In genomic region chr20:12984069-12984765, GRCh38 we compare ENCODE assay signal across 1 cellular context.
TF ChIP-seq lines count a peak whose summit lies in the region.

No MANE protein-coding gene starts in this region.

TF ChIP-seq in A549, 52 proteins besides CTCF, POLR2A, EP300 and RAD21:
- TF ChIP-seq, protein P1, sequence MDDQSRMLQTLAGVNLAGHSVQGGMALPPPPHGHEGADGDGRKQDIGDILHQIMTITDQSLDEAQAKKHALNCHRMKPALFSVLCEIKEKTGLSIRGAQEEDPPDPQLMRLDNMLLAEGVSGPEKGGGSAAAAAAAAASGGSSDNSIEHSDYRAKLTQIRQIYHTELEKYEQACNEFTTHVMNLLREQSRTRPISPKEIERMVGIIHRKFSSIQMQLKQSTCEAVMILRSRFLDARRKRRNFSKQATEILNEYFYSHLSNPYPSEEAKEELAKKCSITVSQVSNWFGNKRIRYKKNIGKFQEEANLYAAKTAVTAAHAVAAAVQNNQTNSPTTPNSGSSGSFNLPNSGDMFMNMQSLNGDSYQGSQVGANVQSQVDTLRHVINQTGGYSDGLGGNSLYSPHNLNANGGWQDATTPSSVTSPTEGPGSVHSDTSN (IDR thresholded peaks at IDR 0.05) = no peak
- TF ChIP-seq CEBPB (IDR thresholded peaks at IDR 0.05) (peak; percentile 94 to 97), CHD2 (IDR thresholded peaks at IDR 0.05; ENCODE audit: low read length, partially characterized antibody) (no peak), RFX5 (IDR thresholded peaks at IDR 0.05) (no peak), RNF2 (IDR thresholded peaks at IDR 0.05; ENCODE audit: borderline replicate concordance, low read depth) (no peak), JUNB (IDR thresholded peaks at IDR 0.05) (no peak)
